ENCODE assay signal across 9 cellular contexts in the genomic region with DNA sequence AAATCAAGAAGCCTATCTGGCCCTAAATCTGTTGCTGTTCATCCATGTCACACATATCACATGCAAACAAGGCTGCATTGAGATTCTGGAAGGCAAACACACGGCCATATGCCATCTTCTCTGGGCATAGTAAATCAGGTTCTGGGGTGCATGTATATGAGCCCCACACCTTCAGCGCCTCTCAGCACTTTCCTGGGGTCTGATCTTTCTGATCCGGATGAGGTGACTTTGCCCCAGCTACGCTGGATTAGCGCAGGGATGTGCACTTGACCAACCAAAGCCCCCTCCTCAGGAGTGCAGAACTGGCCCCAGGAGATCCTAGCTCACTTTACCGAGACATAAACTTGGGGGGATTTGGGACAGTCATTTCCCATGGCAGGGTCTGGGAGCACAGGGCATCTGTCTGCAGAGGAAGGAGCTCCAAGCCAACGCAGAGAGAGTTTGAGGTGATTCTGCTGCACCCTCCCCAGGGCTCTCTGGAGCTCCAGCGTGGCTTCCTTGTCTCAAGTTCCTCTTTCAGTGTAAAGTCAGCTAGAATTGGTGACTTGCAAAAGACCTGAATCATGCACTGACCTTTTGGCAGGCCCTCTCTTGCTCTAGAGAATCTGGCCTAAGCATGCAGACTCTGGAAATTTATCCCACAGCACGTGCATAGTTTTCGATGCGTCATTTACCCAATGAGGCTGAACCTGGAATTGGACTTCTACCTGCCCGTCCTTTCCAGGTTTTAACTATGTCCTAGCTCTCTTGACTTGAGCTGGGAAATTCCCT.
DNase-seq lines count a peak whose midpoint lies in the region; ATAC-seq, FAIRE-seq and TF ChIP-seq lines count a peak whose summit lies in the region.
"Had no signal": no experiment of that assay in that cellular context is flagged by ENCODE, and none has a peak within 500 bp of the region (broad histone marks: within the 10 kb centered on the region; RNA-seq: fewer than 3 reads in every experiment).

No MANE protein-coding gene starts in this region.

- H3K4me3 ChIP-seq in Karpas-422 (ENCODE audit: low read length) (peak overlapping the region; percentile 51), K562 (no peak overlapping the region), lower leg skin (ENCODE audit: low read depth, poor library complexity, severe bottlenecking) (no peak overlapping the region)

- H3K9me3 ChIP-seq in Karpas-422 (ENCODE audit: low read length) (no peaks in the 10 kb centered on the region), K562 (replicated peaks; ENCODE audit: control insufficient read depth, insufficient read depth, low read depth, low read length) (no peaks in the 10 kb centered on the region)

- no peaks in the 10 kb centered on the region for H3K9me1 ChIP-seq in K562 (ENCODE audit: control insufficient read depth, insufficient read depth, low read length)

- H3K4me1 ChIP-seq in Karpas-422 (ENCODE audit: low read length) = peaks cover 76% of the 10 kb centered on the region
- peaks cover 2 to 31% of the 10 kb centered on the region in 2 experiments; a peak in 4 of 5 replicates for H3K4me1 ChIP-seq in K562 (replicated peaks in 1 of 2; ENCODE audit: control insufficient read depth in 2 of 2, insufficient read depth in 2 of 2, low read length in 2 of 2)

- peak overlapping the region; percentile 98 for H3K27ac ChIP-seq in Karpas-422 (ENCODE audit: low read length)
- H3K27ac ChIP-seq in K562 (ENCODE audit: extremely low read depth, low read depth, low read length) = no peak overlapping the region

- peak; percentile 13 for DNase-seq in NCI-H2171 treated with DMSO at 0.1 percent for 48 hours (lab: John Stamatoyannopoulos, UW)
- DNase-seq in NCI-H2171 (lab: John Stamatoyannopoulos, UW) = no peak
- DNase-seq in Karpas-422 = peak; percentile 95
- DNase-seq in K562 (ENCODE audit: extremely low read depth in 1 of 4, low spot score in 3 of 4) = peak in 1 of 4 experiments; percentile 14
- DNase-seq in lower leg skin (ENCODE audit: low spot score in 2 of 2) = peak; percentile 61 to 84
- DNase-seq in stimulated activated CD4-positive, alpha-beta T cell treated with anti-CD3 and anti-CD28 coated beads, Interleukin-1b, Interleukin-23, amount 100 ng/mL, for 48 hours = no peak
- DNase-seq in activated CD4-positive, CD25-positive, alpha-beta regulatory T cell (lab: John Stamatoyannopoulos, UW) = no peak

- in situ Hi-C loops in K562 (cut with MboI) = no loop called here

- WGBS in K562 (ENCODE audit: insufficient coverage, low coverage, missing lambda C conversion rate) = under 1% methylated on average over 12 of the region's 12 CpGs
- 77 to 83% methylated on average over 12 of the region's 12 CpGs for WGBS in lower leg skin, 2 donors

- ATAC-seq in K562 (peak; percentile 45; the same call in 2 of the 3 replicates), HG02840 (IDR thresholded peaks at IDR 0.05; ENCODE audit: low FRiP score, unreplicated experiment) (no peak)

- TF ChIP-seq POLR2A in K562 (conservative IDR thresholded peaks at IDR 0.05) (no peak), lower leg skin (IDR thresholded peaks at IDR 0.05) (no peak)

- peak overlapping the region; percentile 74 for H3K4me2 ChIP-seq in Karpas-422 (ENCODE audit: low read depth, low read length, poor library complexity, severe bottlenecking)
- no peak overlapping the region for H3K4me2 ChIP-seq in K562 (ENCODE audit: insufficient read depth, low read length)

- no TSS peak for BruUV-seq in K562 (replicated peaks; lab: Mats Ljungman, UMichigan)

- no peak for TF ChIP-seq CTCF in K562 (IDR thresholded peaks at IDR 0.05 in 2 of 3, conservative IDR thresholded peaks at IDR 0.05 in 1 of 3; ENCODE audit: insufficient read depth in 2 of 3, low read depth in 1 of 3, low read length in 3 of 3)
- TF ChIP-seq CTCF in lower leg skin (IDR thresholded peaks at IDR 0.05) = no peak

- H4K20me1 ChIP-seq in Karpas-422 (ENCODE audit: insufficient read depth, low read depth, low read length) (no peaks in the 10 kb centered on the region), K562 (replicated peaks; ENCODE audit: control insufficient read depth, insufficient read depth, low read length) (no peaks in the 10 kb centered on the region)

- no peaks in the 10 kb centered on the region for H3K79me2 ChIP-seq in Karpas-422 (ENCODE audit: low read length)
- no peaks in the 10 kb centered on the region for H3K79me2 ChIP-seq in K562 (ENCODE audit: control insufficient read depth, insufficient read depth, low read length)

- TF ChIP-seq EP300 in K562 (IDR thresholded peaks at IDR 0.05; ENCODE audit: low read length) = no peak

- no peaks in the 10 kb centered on the region for H3K27me3 ChIP-seq in Karpas-422 (ENCODE audit: low read length)
- H3K27me3 ChIP-seq in K562 (ENCODE audit: control insufficient read depth in 2 of 2, insufficient read depth in 2 of 2, low read length in 2 of 2) = peaks cover 0 to 14% of the 10 kb centered on the region in 2 experiments; a peak in 1 of 5 replicates

- no peak overlapping the region for H2AFZ ChIP-seq in Karpas-422 (ENCODE audit: low read length)
- no peak overlapping the region for H2AFZ ChIP-seq in K562 (ENCODE audit: low read depth, low read length)

- CTCF ChIA-PET in K562 (lab: Yijun Ruan, JAX; ENCODE audit: low intra/inter-chr PET ratio) = no interaction called here

- H3K36me3 ChIP-seq in Karpas-422 (ENCODE audit: insufficient read depth, low read length) (no peaks in the 10 kb centered on the region), K562 (ENCODE audit: control insufficient read depth, insufficient read depth, low read length) (no peaks in the 10 kb centered on the region)

- H3K9me2 ChIP-seq in Karpas-422 (replicated peaks; ENCODE audit: insufficient read depth, low read length) = no peaks in the 10 kb centered on the region

- peak; percentile 48 for FAIRE-seq in K562 (lab: Jason Lieb, UNC)
- FAIRE-seq: A204.1 had no signal

- no peak for TF ChIP-seq RAD21 in K562 (CRISPR knock-in tag; conservative IDR thresholded peaks at IDR 0.05 in 1 of 2, IDR thresholded peaks at IDR 0.05 in 1 of 2)

- intact Hi-C loops in K562 (cut with micrococcal nuclease) = no loop called here
- intact Hi-C loops in lower leg skin (cut with DNase I; ENCODE audit: low total_unique reads) = no loop called here

- POLR2A ChIA-PET in K562 (lab: Yijun Ruan, JAX) = interaction anchor here (1.1 to 1.5 kb wide), 3 partner anchors 8 to 172 kb away, joined by 3 to 5 read pairs (median 3); no protein-coding TSS in a partner anchor

- H3K9ac ChIP-seq in Karpas-422 (ENCODE audit: low read length) (peak overlapping the region; percentile 77), K562 (ENCODE audit: insufficient read depth in 1 of 2, low read depth in 2 of 2, low read length in 2 of 2) (no peak overlapping the region)

TF ChIP-seq in K562, 482 proteins besides CTCF, POLR2A, EP300 and RAD21 (continues in another document):
- TF ChIP-seq POLR3A (IDR thresholded peaks at IDR 0.05; ENCODE audit: borderline replicate concordance, extremely low read depth, insufficient read depth, insufficient read length) (no peak), TCF7L2 (IDR thresholded peaks at IDR 0.05; ENCODE audit: low read depth, low read length) (no peak), ZNF140 (CRISPR knock-in tag; IDR thresholded peaks at IDR 0.05) (no peak), HDAC3 (IDR thresholded peaks at IDR 0.05; ENCODE audit: borderline replicate concordance, partially characterized antibody) (no peak), HCFC1 (IDR thresholded peaks at IDR 0.05; ENCODE audit: low read depth, low read length) (no peak), C11orf30 (IDR thresholded peaks at IDR 0.05; ENCODE audit: low read depth) (peak; percentile 41; the same call in 1 of the 2 replicates)
- TF ChIP-seq, protein P1, sequence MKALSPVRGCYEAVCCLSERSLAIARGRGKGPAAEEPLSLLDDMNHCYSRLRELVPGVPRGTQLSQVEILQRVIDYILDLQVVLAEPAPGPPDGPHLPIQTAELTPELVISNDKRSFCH (CRISPR knock-in tag; IDR thresholded peaks at IDR 0.05) = no peak
- TF ChIP-seq, protein P1 (tag; IDR thresholded peaks at IDR 0.05) = peak; percentile 95

Comparison
In these comparisons a context has a peak if more than half of its experiments do, and no peak if none do; other contexts are left out.
1. DNase-seq: peak in NCI-H2171 treated with DMSO at 0.1 percent for 48 hours (single experiment), Karpas-422 (single experiment) and lower leg skin (2 of 2); none in NCI-H2171 (single experiment), stimulated activated CD4-positive, alpha-beta T cell treated with anti-CD3 and anti-CD28 coated beads, Interleukin-1b, Interleukin-23, amount 100 ng/mL, for 48 hours (single experiment) and activated CD4-positive, CD25-positive, alpha-beta regulatory T cell (0 of 4).